ENCODE assay signal across 21 cellular contexts in genomic region chr7:129041929-129042200, GRCh38. TPM values are rescaled to one million over a fixed set of nuclear protein-coding genes. Genes with fewer than 3 reads are reported as not detected.
DNase-seq lines count a peak whose midpoint lies in the region; ATAC-seq and TF ChIP-seq lines count a peak whose summit lies in the region.
"Had no signal": no experiment of that assay in that cellular context is flagged by ENCODE, and none has a peak within 500 bp of the region (broad histone marks: within the 10 kb centered on the region; RNA-seq: fewer than 3 reads in every experiment).

No MANE protein-coding gene starts in this region.

- H3K27me3 ChIP-seq in CD4-positive, alpha-beta T cell (ENCODE audit: control insufficient read depth, insufficient read depth, low read length) = no peaks in the 10 kb centered on the region
- H3K27me3 ChIP-seq in GM23338 (ENCODE audit: insufficient read depth) = no peaks in the 10 kb centered on the region
- H3K27me3 ChIP-seq: SJCRH30, upper lobe of right lung had no signal

- no peaks in the 10 kb centered on the region for H3K27me3 Mint-ChIP-seq in CD4-positive, alpha-beta T cell
- peaks cover 4% of the 10 kb centered on the region for H3K27me3 Mint-ChIP-seq in GM23338 (ENCODE audit: insufficient read depth, low read depth, poor library complexity)
- H3K27me3 Mint-ChIP-seq in activated T-helper 2 cell treated with anti-CD3 and anti-CD28 coated beads, Interferon-gamma antibody, Interleukin-2, Interleukin-4, amounts not matched to agents 10 μg/mL and 5 μg/mL and 100 μg/mL, durations not matched to agents 14 hours and 24 hours and 36 hours (ENCODE audit: low read depth) = no peaks in the 10 kb centered on the region
- H3K27me3 Mint-ChIP-seq in memory B cell = no peaks in the 10 kb centered on the region
- H3K27me3 Mint-ChIP-seq: naive thymus-derived CD8-positive, alpha-beta T cell; progenitor cell of endocrine pancreas had no signal

- no peaks in the 10 kb centered on the region for H3K9me3 ChIP-seq in CD4-positive, alpha-beta T cell (ENCODE audit: control insufficient read depth, low read length)
- H3K9me3 ChIP-seq: SJCRH30, upper lobe of right lung had no signal

- H3K36me3 ChIP-seq in GM23338 (ENCODE audit: insufficient read depth) = no peaks in the 10 kb centered on the region

- POLR2A ChIA-PET in CD4-positive, alpha-beta T cell (lab: Charles Lee) = no interaction called here

- CTCF ChIA-PET in CD4-positive, alpha-beta T cell (lab: Charles Lee) = no interaction called here

- H3K9me3 Mint-ChIP-seq in CD4-positive, alpha-beta T cell = no peaks in the 10 kb centered on the region
- H3K9me3 Mint-ChIP-seq in GM23338 = no peaks in the 10 kb centered on the region
- H3K9me3 Mint-ChIP-seq in activated T-helper 2 cell treated with anti-CD3 and anti-CD28 coated beads, Interferon-gamma antibody, Interleukin-2, Interleukin-4, amounts not matched to agents 10 μg/mL and 5 μg/mL and 100 μg/mL, durations not matched to agents 14 hours and 24 hours and 36 hours = peaks cover 4% of the 10 kb centered on the region
- peaks cover 2% of the 10 kb centered on the region for H3K9me3 Mint-ChIP-seq in memory B cell

- H3K4me3 Mint-ChIP-seq in CD4-positive, alpha-beta T cell = peak overlapping the region; percentile 5
- H3K4me3 Mint-ChIP-seq in GM23338 (no peak overlapping the region), memory B cell (no peak overlapping the region)
- H3K4me3 Mint-ChIP-seq in activated T-helper 2 cell treated with anti-CD3 and anti-CD28 coated beads, Interferon-gamma antibody, Interleukin-2, Interleukin-4, amounts not matched to agents 10 μg/mL and 5 μg/mL and 100 μg/mL, durations not matched to agents 14 hours and 24 hours and 36 hours (ENCODE audit: low read depth) = no peak overlapping the region

- peak overlapping the region; percentile 10 for H3K27ac Mint-ChIP-seq in CD4-positive, alpha-beta T cell
- H3K27ac Mint-ChIP-seq in GM23338 = peak overlapping the region; percentile 44
- peak overlapping the region; percentile 51 for H3K27ac Mint-ChIP-seq in activated T-helper 2 cell treated with anti-CD3 and anti-CD28 coated beads, Interferon-gamma antibody, Interleukin-2, Interleukin-4, amounts not matched to agents 10 μg/mL and 5 μg/mL and 100 μg/mL, durations not matched to agents 14 hours and 24 hours and 36 hours
- H3K27ac Mint-ChIP-seq in memory B cell = peak overlapping the region; percentile 67
- H3K27ac Mint-ChIP-seq: progenitor cell of endocrine pancreas had no signal

- H3K4me1 Mint-ChIP-seq in CD4-positive, alpha-beta T cell (ENCODE audit: low read depth) = peaks cover 85% of the 10 kb centered on the region
- peaks cover 30% of the 10 kb centered on the region for H3K4me1 Mint-ChIP-seq in GM23338
- H3K4me1 Mint-ChIP-seq in activated T-helper 2 cell treated with anti-CD3 and anti-CD28 coated beads, Interferon-gamma antibody, Interleukin-2, Interleukin-4, amounts not matched to agents 10 μg/mL and 5 μg/mL and 100 μg/mL, durations not matched to agents 14 hours and 24 hours and 36 hours (ENCODE audit: low read depth) = peaks cover 40% of the 10 kb centered on the region
- peaks cover 28% of the 10 kb centered on the region for H3K4me1 Mint-ChIP-seq in memory B cell

- no peak for ATAC-seq in CD4-positive, alpha-beta T cell (ENCODE audit: poor library complexity)
- ATAC-seq in GM23338 (no peak), memory B cell (ENCODE audit: low read depth) (no peak), esophagus mucosa (no peak), HG02885 (IDR thresholded peaks at IDR 0.05; ENCODE audit: poor library complexity, unreplicated experiment) (no peak)
- ATAC-seq: naive thymus-derived CD8-positive, alpha-beta T cell; upper lobe of right lung had no signal

- peaks cover 100% of the 10 kb centered on the region for H3K79me2 ChIP-seq in GM23338 (replicated peaks; ENCODE audit: insufficient read depth)

- H3K4me1 ChIP-seq in GM23338 (ENCODE audit: insufficient read depth) = peaks cover 33% of the 10 kb centered on the region
- H3K4me1 ChIP-seq: SJCRH30 had no signal

- H2AFZ ChIP-seq in GM23338 = no peak overlapping the region

- no peak overlapping the region for H3K27ac ChIP-seq in CD4-positive, alpha-beta T cell (ENCODE audit: low read depth, low read length)
- H3K27ac ChIP-seq in GM23338 (ENCODE audit: low read depth) = peak overlapping the region; percentile 22
- H3K27ac ChIP-seq: SJCRH30, upper lobe of right lung had no signal

- intact Hi-C loops in CD4-positive, alpha-beta T cell (cut with DNase I, micrococcal nuclease) = no loop called here
- intact Hi-C loops in activated T-helper 2 cell treated with anti-CD3 and anti-CD28 coated beads, Interferon-gamma antibody, Interleukin-2, Interleukin-4, amounts not matched to agents 10 μg/mL and 5 μg/mL and 100 μg/mL, durations not matched to agents 14 hours and 24 hours and 36 hours (cut with micrococcal nuclease) = no loop called here

- H3F3A ChIP-seq in GM23338 (replicated peaks; ENCODE audit: low read depth) = no peaks in the 10 kb centered on the region

- peaks cover 69% of the 10 kb centered on the region for H3K36me3 Mint-ChIP-seq in CD4-positive, alpha-beta T cell (ENCODE audit: low read depth)
- H3K36me3 Mint-ChIP-seq in GM23338 (ENCODE audit: low read depth) = peaks cover 24% of the 10 kb centered on the region
- peaks cover 54% of the 10 kb centered on the region for H3K36me3 Mint-ChIP-seq in activated T-helper 2 cell treated with anti-CD3 and anti-CD28 coated beads, Interferon-gamma antibody, Interleukin-2, Interleukin-4, amounts not matched to agents 10 μg/mL and 5 μg/mL and 100 μg/mL, durations not matched to agents 14 hours and 24 hours and 36 hours (ENCODE audit: low read depth)
- H3K36me3 Mint-ChIP-seq in memory B cell = peaks cover 28% of the 10 kb centered on the region

- peaks cover 48% of the 10 kb centered on the region for H4K20me1 ChIP-seq in GM23338 (replicated peaks; ENCODE audit: insufficient read depth)

- H3K9me2 ChIP-seq in GM23338 (ENCODE audit: insufficient read depth) = no peaks in the 10 kb centered on the region

- no peak for DNase-seq in CD4-positive, alpha-beta T cell
- DNase-seq in GM23338 (ENCODE audit: low spot score) (no peak), memory B cell (ENCODE audit: low spot score in 2 of 2) (no peak), NCI-H774 (lab: John Stamatoyannopoulos, UW) (no peak), GOT3 (lab: John Stamatoyannopoulos, UW) (no peak)
- DNase-seq in activated T-helper 2 cell treated with anti-CD3 and anti-CD28 coated beads, Interferon-gamma antibody, Interleukin-2, Interleukin-4, amounts not matched to agents 10 μg/mL and 5 μg/mL and 100 μg/mL, durations not matched to agents 14 hours and 24 hours and 36 hours (ENCODE audit: low spot score) = no peak
- DNase-seq: activated CD4-positive, CD25-positive, alpha-beta regulatory T cell; activated naive CD4-positive, alpha-beta T cell treated with Interleukin-2 at 50 U/mL for 16 hours; Calu3; hippocampal formation; kidney glomerular epithelial cell; mesendoderm; naive thymus-derived CD8-positive, alpha-beta T cell; NCI-H526; SJCRH30; small intestine; stimulated activated CD4-positive, alpha-beta T cell treated with anti-CD3 and anti-CD28 coated beads, Interleukin-2, amount 100 ng/mL, for 48 hours; upper lobe of right lung had no signal

- H3K4me2 ChIP-seq in GM23338 = peak overlapping the region; percentile 41

- no peak for TF ChIP-seq CTCF in CD4-positive, alpha-beta T cell (IDR thresholded peaks at IDR 0.05)
- TF ChIP-seq CTCF in GM23338 (conservative IDR thresholded peaks at IDR 0.05; ENCODE audit: low read depth in 2 of 2) = no peak

- H3K4me3 ChIP-seq in GM23338 = 0 out of 2 replicates have a peak overlapping the region, but pooled peaks have one; percentile 16
- H3K4me3 ChIP-seq: SJCRH30, upper lobe of right lung had no signal

TF ChIP-seq in GM23338, 12 proteins besides CTCF, POLR2A, EP300 and RAD21 (continues in another document):
- TF ChIP-seq CREB1 (CRISPR knock-in tag; IDR thresholded peaks at IDR 0.05; ENCODE audit: low read depth) = no peak

RNA-seq across cellular contexts. Expression of gene TNPO3, which starts 13.0 kb away (rescaled TPM):
- 10 to 100 TPM; 17.1 to 18.7 TPM for total RNA-seq in CD4-positive, alpha-beta T cell
- total RNA-seq in GM23338 (2014; rRNA removed; shearing (Covaris generic)) = 127 TPM in 2 replicates
- 29.2 and 38.2 TPM in 2 replicates for polyA plus RNA-seq in GM23338 (2016; fragmentation: Nextera tagmentation; extraction: Ambion mirVana)
- 53.3 and 53.7 TPM in 2 replicates for total RNA-seq in activated T-helper 2 cell treated with anti-CD3 and anti-CD28 coated beads, Interferon-gamma antibody, Interleukin-2, Interleukin-4, amounts not matched to agents 10 μg/mL and 5 μg/mL and 100 μg/mL, durations not matched to agents 14 hours and 24 hours and 36 hours
- 31.9 TPM for total RNA-seq in esophagus mucosa

Comparison
In these comparisons a context has a peak if more than half of its experiments do, and no peak if none do; other contexts are left out.
1. H3K27ac Mint-ChIP-seq: peak in every context shown above with its lines; median percentile 67 in memory B cell; 51 in activated T-helper 2 cell treated with anti-CD3 and anti-CD28 coated beads, Interferon-gamma antibody, Interleukin-2, Interleukin-4, amounts not matched to agents 10 μg/mL and 5 μg/mL and 100 μg/mL, durations not matched to agents 14 hours and 24 hours and 36 hours; 44 in GM23338; 10 in CD4-positive, alpha-beta T cell.